In genomic region chr15:95839367-95839782, GRCh38 we compare ENCODE assay signal across 9 cellular contexts.
A peak's percentile ranks its signal among the peaks of the same experiment; 100 is the strongest.
DNase-seq lines count a peak whose midpoint lies in the region; ATAC-seq and TF ChIP-seq lines count a peak whose summit lies in the region.
"Had no signal": no experiment of that assay in that cellular context is flagged by ENCODE, and none has a peak within 500 bp of the region (broad histone marks: within the 10 kb centered on the region; RNA-seq: fewer than 3 reads in every experiment).

No MANE protein-coding gene starts in this region.

- ATAC-seq in GM18858 (IDR thresholded peaks at IDR 0.05; ENCODE audit: unreplicated experiment) (peak; percentile 88), GM21717 (IDR thresholded peaks at IDR 0.05; ENCODE audit: unreplicated experiment) (peak; percentile 83), HG03575 (IDR thresholded peaks at IDR 0.05; ENCODE audit: extremely low read depth, insufficient number of reproducible peaks, low FRiP score, unreplicated experiment) (peak; percentile 92), SK-N-SH treated with all-trans-retinoic acid at 6 μM for 48 hours (no peak)
- peak in 1 of 2 donors; percentile 53 for ATAC-seq in naive thymus-derived CD8-positive, alpha-beta T cell

- POLR2A ChIA-PET in naive thymus-derived CD8-positive, alpha-beta T cell (lab: Charles Lee), result no interaction called here

- peaks cover 8 to 34% (median 23%) of the 10 kb centered on the region in 4 donors for H3K4me1 Mint-ChIP-seq in naive thymus-derived CD8-positive, alpha-beta T cell

- H3K4me3 Mint-ChIP-seq in naive thymus-derived CD8-positive, alpha-beta T cell, result peak overlapping the region in 9 of 10 donors; percentile 0 to 57 (median 16)

- DNase-seq in naive thymus-derived CD8-positive, alpha-beta T cell, result peak in 3 of 10 donors; percentile 17 to 41 (median 19)
- DNase-seq in NCI-H69 (lab: John Stamatoyannopoulos, UW) (no peak), NCI-H345 treated with DMSO at 0.1 percent for 48 hours (lab: John Stamatoyannopoulos, UW; ENCODE audit: unreplicated experiment) (no peak), EL (no peak)
- DNase-seq: stimulated activated CD4-positive, alpha-beta T cell treated with anti-CD3 and anti-CD28 coated beads, Interleukin-4, amount 100 ng/mL, for 24 hours had no signal

- peak overlapping the region; percentile 18 to 87 (median 58) for H3K27ac Mint-ChIP-seq in naive thymus-derived CD8-positive, alpha-beta T cell

- no peaks in the 10 kb centered on the region for H3K9me3 Mint-ChIP-seq in naive thymus-derived CD8-positive, alpha-beta T cell

- no peaks in the 10 kb centered on the region for H3K27me3 Mint-ChIP-seq in naive thymus-derived CD8-positive, alpha-beta T cell

- peaks cover 0 to 3% (median 0%) of the 10 kb centered on the region in 3 donors for H3K36me3 Mint-ChIP-seq in naive thymus-derived CD8-positive, alpha-beta T cell

TF ChIP-seq in SK-N-SH treated with all-trans-retinoic acid at 6 μM for 48 hours, 23 proteins besides CTCF, POLR2A, EP300 and RAD21:
- TF ChIP-seq ARNTL (CRISPR knock-in tag; IDR thresholded peaks at IDR 0.05; ENCODE audit: borderline replicate concordance, low read depth) (no peak), BACH2 (CRISPR knock-in tag; IDR thresholded peaks at IDR 0.05; ENCODE audit: borderline replicate concordance) (no peak), GLIS3 (CRISPR knock-in tag; IDR thresholded peaks at IDR 0.05) (no peak), CSDC2 (CRISPR knock-in tag; IDR thresholded peaks at IDR 0.05) (no peak), RARB (CRISPR knock-in tag; IDR thresholded peaks at IDR 0.05) (no peak), TCF4 (CRISPR knock-in tag; IDR thresholded peaks at IDR 0.05; ENCODE audit: borderline replicate concordance) (no peak)
- TF ChIP-seq, protein P1, sequence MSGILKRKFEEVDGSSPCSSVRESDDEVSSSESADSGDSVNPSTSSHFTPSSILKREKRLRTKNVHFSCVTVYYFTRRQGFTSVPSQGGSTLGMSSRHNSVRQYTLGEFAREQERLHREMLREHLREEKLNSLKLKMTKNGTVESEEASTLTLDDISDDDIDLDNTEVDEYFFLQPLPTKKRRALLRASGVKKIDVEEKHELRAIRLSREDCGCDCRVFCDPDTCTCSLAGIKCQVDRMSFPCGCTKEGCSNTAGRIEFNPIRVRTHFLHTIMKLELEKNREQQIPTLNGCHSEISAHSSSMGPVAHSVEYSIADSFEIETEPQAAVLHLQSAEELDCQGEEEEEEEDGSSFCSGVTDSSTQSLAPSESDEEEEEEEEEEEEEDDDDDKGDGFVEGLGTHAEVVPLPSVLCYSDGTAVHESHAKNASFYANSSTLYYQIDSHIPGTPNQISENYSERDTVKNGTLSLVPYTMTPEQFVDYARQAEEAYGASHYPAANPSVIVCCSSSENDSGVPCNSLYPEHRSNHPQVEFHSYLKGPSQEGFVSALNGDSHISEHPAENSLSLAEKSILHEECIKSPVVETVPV (CRISPR knock-in tag; IDR thresholded peaks at IDR 0.05), result no peak
- TF ChIP-seq, protein P2, sequence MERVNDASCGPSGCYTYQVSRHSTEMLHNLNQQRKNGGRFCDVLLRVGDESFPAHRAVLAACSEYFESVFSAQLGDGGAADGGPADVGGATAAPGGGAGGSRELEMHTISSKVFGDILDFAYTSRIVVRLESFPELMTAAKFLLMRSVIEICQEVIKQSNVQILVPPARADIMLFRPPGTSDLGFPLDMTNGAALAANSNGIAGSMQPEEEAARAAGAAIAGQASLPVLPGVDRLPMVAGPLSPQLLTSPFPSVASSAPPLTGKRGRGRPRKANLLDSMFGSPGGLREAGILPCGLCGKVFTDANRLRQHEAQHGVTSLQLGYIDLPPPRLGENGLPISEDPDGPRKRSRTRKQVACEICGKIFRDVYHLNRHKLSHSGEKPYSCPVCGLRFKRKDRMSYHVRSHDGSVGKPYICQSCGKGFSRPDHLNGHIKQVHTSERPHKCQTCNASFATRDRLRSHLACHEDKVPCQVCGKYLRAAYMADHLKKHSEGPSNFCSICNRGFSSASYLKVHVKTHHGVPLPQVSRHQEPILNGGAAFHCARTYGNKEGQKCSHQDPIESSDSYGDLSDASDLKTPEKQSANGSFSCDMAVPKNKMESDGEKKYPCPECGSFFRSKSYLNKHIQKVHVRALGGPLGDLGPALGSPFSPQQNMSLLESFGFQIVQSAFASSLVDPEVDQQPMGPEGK (CRISPR knock-in tag; IDR thresholded peaks at IDR 0.05; ENCODE audit: borderline replicate concordance), result no peak
